13 cellular contexts compared by ENCODE assay signal in genomic region chr2:172335731-172336130, GRCh38.
"Had no signal": no experiment of that assay in that cellular context is flagged by ENCODE, and none has a peak within 500 bp of the region (broad histone marks: within the 10 kb centered on the region; RNA-seq: fewer than 3 reads in every experiment).

No MANE protein-coding gene starts in this region.

- ATAC-seq: activated CD8-positive, alpha-beta T cell treated with anti-CD3 and anti-CD28 coated beads, Interleukin-2, amount 10 ng/mL, durations not matched to agents 7 days and 5 days; activated naive CD8-positive, alpha-beta T cell treated with anti-CD3 and anti-CD28 coated beads, Interleukin-2, amount 50 U/mL, for 24 hours had no signal

- H3K27me3 ChIP-seq: thyroid gland, vagina had no signal

- H3K9me3 Mint-ChIP-seq: activated naive CD8-positive, alpha-beta T cell treated with anti-CD3 and anti-CD28 coated beads, Interleukin-2, amount 50 U/mL, for 24 hours; dendritic cell treated with granulocyte-macrophage colony-stimulating factor and Interleukin-4, amounts not matched to agents 40 ng/mL and 50 ng/mL, for 4 days; nephron progenitor cell; WTC11 had no signal

- H3K4me2 ChIP-seq: smooth muscle cell had no signal

- H3K9me3 ChIP-seq: thyroid gland, vagina had no signal

- H3K27me3 Mint-ChIP-seq: activated naive CD8-positive, alpha-beta T cell treated with anti-CD3 and anti-CD28 coated beads, Interleukin-2, amount 50 U/mL, for 24 hours had no signal

- DNase-seq: activated CD4-positive, alpha-beta T cell treated with anti-CD3 and anti-CD28 coated beads for 48 hours; activated CD8-positive, alpha-beta memory T cell treated with anti-CD3 and anti-CD28 coated beads, Interleukin-2, amount 50 U/mL, for 48 hours; activated CD8-positive, alpha-beta T cell treated with anti-CD3 and anti-CD28 coated beads, Interleukin-2, amount 10 ng/mL, durations not matched to agents 7 days and 5 days; activated naive CD4-positive, alpha-beta T cell; activated naive CD8-positive, alpha-beta T cell treated with anti-CD3 and anti-CD28 coated beads, Interleukin-2, amount 50 U/mL, for 24 hours; caudate nucleus; hypothalamus; nephron progenitor cell; thyroid gland had no signal

- H3K4me3 ChIP-seq: smooth muscle cell, thyroid gland, vagina had no signal

- H3K4me3 Mint-ChIP-seq: activated CD8-positive, alpha-beta T cell treated with anti-CD3 and anti-CD28 coated beads, Interleukin-2, amount 10 ng/mL, durations not matched to agents 7 days and 5 days; activated naive CD8-positive, alpha-beta T cell treated with anti-CD3 and anti-CD28 coated beads, Interleukin-2, amount 50 U/mL, for 24 hours; dendritic cell treated with granulocyte-macrophage colony-stimulating factor and Interleukin-4, amounts not matched to agents 40 ng/mL and 50 ng/mL, for 4 days; nephron progenitor cell; WTC11 had no signal

- H3K27ac Mint-ChIP-seq: activated CD8-positive, alpha-beta T cell treated with anti-CD3 and anti-CD28 coated beads, Interleukin-2, amount 10 ng/mL, durations not matched to agents 7 days and 5 days; activated naive CD8-positive, alpha-beta T cell treated with anti-CD3 and anti-CD28 coated beads, Interleukin-2, amount 50 U/mL, for 24 hours; dendritic cell treated with granulocyte-macrophage colony-stimulating factor and Interleukin-4, amounts not matched to agents 40 ng/mL and 50 ng/mL, for 4 days; nephron progenitor cell; WTC11 had no signal

- H3K27ac ChIP-seq: thyroid gland, vagina had no signal

- H3K36me3 ChIP-seq: thyroid gland, vagina had no signal
